10 cellular contexts compared by ENCODE assay signal in the genomic region with DNA sequence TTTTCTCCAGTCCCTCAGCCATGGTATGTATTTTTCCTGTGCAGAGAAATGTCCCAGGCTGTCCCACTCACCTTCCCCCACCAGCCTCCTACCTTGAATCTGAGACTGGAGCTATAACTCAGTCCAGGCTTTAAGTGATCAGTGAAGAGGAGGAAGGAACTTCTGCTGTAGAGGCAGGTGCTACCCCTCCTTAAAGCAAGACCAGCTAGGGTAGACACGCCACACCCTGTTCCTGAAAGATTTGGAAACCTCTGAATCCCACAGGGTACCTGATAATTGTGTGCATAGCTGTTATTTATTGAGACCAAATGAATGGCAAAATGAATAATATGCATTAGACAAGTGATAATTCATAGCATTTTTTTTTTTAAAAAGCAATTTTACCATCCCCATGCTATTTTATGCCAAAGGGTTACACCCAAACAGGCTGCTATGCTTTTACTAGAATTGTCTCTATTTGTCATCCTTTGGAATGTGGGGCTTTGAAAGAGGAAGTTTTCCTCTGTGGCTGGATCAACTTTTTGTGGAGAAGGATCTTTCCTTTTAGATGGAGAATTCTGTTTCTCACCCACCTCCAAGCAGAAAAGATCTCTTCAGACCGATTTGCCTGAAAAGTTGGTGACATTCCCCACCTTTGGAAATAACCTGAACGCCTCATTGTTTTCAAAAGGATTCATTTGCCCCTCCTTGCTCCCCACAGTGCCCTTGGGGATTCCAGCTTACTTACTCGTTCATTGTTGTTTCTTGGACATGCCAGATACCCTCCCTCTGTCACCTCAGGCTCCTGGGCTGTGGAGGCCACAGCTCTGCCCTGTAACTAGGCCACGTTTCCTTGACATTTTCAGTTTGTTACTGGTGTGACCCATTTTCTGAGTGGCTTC.
DNase-seq lines count a peak whose midpoint lies in the region; ATAC-seq, FAIRE-seq and TF ChIP-seq lines count a peak whose summit lies in the region.
"Had no signal": no experiment of that assay in that cellular context is flagged by ENCODE, and none has a peak within 500 bp of the region (broad histone marks: within the 10 kb centered on the region; RNA-seq: fewer than 3 reads in every experiment).

No MANE protein-coding gene starts in this region.

- no peak for TF ChIP-seq POLR2A in suprapubic skin (IDR thresholded peaks at IDR 0.05)

- H3K9me3 Mint-ChIP-seq in activated T-cell treated with anti-CD3 and anti-CD28 coated beads, Interleukin-2, amount 50 U/mL, for 4 hours: no peaks in the 10 kb centered on the region

- H3K27ac ChIP-seq in suprapubic skin: peak overlapping the region; percentile 72

- FAIRE-seq in bronchial epithelial cell (lab: Jason Lieb, UNC): no peak
- FAIRE-seq: D721Med had no signal

- no peak for TF ChIP-seq EP300 in suprapubic skin (IDR thresholded peaks at IDR 0.05)

- no peaks in the 10 kb centered on the region for H3K27me3 Mint-ChIP-seq in activated T-cell treated with anti-CD3 and anti-CD28 coated beads, Interleukin-2, amount 50 U/mL, for 4 hours (ENCODE audit: low read depth)
- H3K27me3 Mint-ChIP-seq: activated CD8-positive, alpha-beta memory T cell treated with anti-CD3 and anti-CD28 coated beads, Interleukin-2, amount 10 ng/mL, durations not matched to agents 7 days and 5 days had no signal

- no peaks in the 10 kb centered on the region for H3K27me3 ChIP-seq in bronchial epithelial cell (ENCODE audit: control insufficient read depth, insufficient read depth, low read length)
- no peaks in the 10 kb centered on the region for H3K27me3 ChIP-seq in suprapubic skin

- peaks cover 29% of the 10 kb centered on the region for H3K4me1 ChIP-seq in suprapubic skin

- H3K4me3 Mint-ChIP-seq in activated T-cell treated with anti-CD3 and anti-CD28 coated beads, Interleukin-2, amount 50 U/mL, for 4 hours: no peak overlapping the region
- H3K4me3 Mint-ChIP-seq: activated CD8-positive, alpha-beta memory T cell treated with anti-CD3 and anti-CD28 coated beads, Interleukin-2, amount 10 ng/mL, durations not matched to agents 7 days and 5 days had no signal

- H3K4me3 ChIP-seq in bronchial epithelial cell (ENCODE audit: low read depth, low read length) (no peak overlapping the region), suprapubic skin (no peak overlapping the region)

- no peaks in the 10 kb centered on the region for H3K4me1 Mint-ChIP-seq in activated T-cell treated with anti-CD3 and anti-CD28 coated beads, Interleukin-2, amount 50 U/mL, for 4 hours (ENCODE audit: low read depth)
- H3K4me1 Mint-ChIP-seq: activated CD8-positive, alpha-beta memory T cell treated with anti-CD3 and anti-CD28 coated beads, Interleukin-2, amount 10 ng/mL, durations not matched to agents 7 days and 5 days had no signal

- WGBS in suprapubic skin: 53% methylated on average over 5 of the region's 5 CpGs

- ATAC-seq in GM21515 (IDR thresholded peaks at IDR 0.05; ENCODE audit: unreplicated experiment): no peak
- ATAC-seq in activated T-cell treated with anti-CD3 and anti-CD28 coated beads, Interleukin-2, amount 50 U/mL, for 4 hours: no peak
- ATAC-seq: activated CD8-positive, alpha-beta memory T cell treated with anti-CD3 and anti-CD28 coated beads, Interleukin-2, amount 10 ng/mL, durations not matched to agents 7 days and 5 days had no signal

- H3K36me3 ChIP-seq in bronchial epithelial cell (ENCODE audit: control insufficient read depth, insufficient read depth, low read length) (no peaks in the 10 kb centered on the region), suprapubic skin (no peaks in the 10 kb centered on the region)

- H3K9me3 ChIP-seq in suprapubic skin: no peaks in the 10 kb centered on the region

- no peak for TF ChIP-seq CTCF in bronchial epithelial cell (IDR thresholded peaks at IDR 0.05; ENCODE audit: insufficient read depth, low read length, severe bottlenecking)
- no peak for TF ChIP-seq CTCF in suprapubic skin (IDR thresholded peaks at IDR 0.05)

- H3K36me3 Mint-ChIP-seq in activated T-cell treated with anti-CD3 and anti-CD28 coated beads, Interleukin-2, amount 50 U/mL, for 4 hours (ENCODE audit: insufficient read depth): peaks cover 14% of the 10 kb centered on the region

- DNase-seq in HS-5 (ENCODE audit: low read depth): peak; percentile 43
- DNase-seq in bronchial epithelial cell (ENCODE audit: low read depth): peak; percentile 40
- DNase-seq in kidney glomerular epithelial cell (lab: John Stamatoyannopoulos, UW): peak; percentile 37
- no peak for DNase-seq in suprapubic skin (ENCODE audit: low spot score in 2 of 2)
- DNase-seq in GOT3 (lab: John Stamatoyannopoulos, UW): no peak
- no peak for DNase-seq in stimulated activated CD8-positive, alpha-beta memory T cell treated with anti-CD3 and anti-CD28 coated beads, Interleukin-4, amount 100 ng/mL, for 48 hours
- DNase-seq in activated T-cell treated with anti-CD3 and anti-CD28 coated beads, Interleukin-2, amount 50 U/mL, for 4 hours: no peak
- DNase-seq: activated CD8-positive, alpha-beta memory T cell treated with anti-CD3 and anti-CD28 coated beads, Interleukin-2, amount 10 ng/mL, durations not matched to agents 7 days and 5 days had no signal

Comparison
In these comparisons a context has a peak if more than half of its experiments do, and no peak if none do; other contexts are left out.
1. DNase-seq: peak in HS-5 (single experiment), bronchial epithelial cell (single experiment) and kidney glomerular epithelial cell (single experiment); none in suprapubic skin (0 of 2), GOT3 (single experiment), stimulated activated CD8-positive, alpha-beta memory T cell treated with anti-CD3 and anti-CD28 coated beads, Interleukin-4, amount 100 ng/mL, for 48 hours (single experiment) and activated T-cell treated with anti-CD3 and anti-CD28 coated beads, Interleukin-2, amount 50 U/mL, for 4 hours (single experiment).